In genomic region chr19:50453243-50453642, GRCh38 we compare ENCODE assay signal across 33 cellular contexts. TPM values are rescaled to one million over a fixed set of nuclear protein-coding genes. Genes with fewer than 3 reads are reported as not detected.
"Had no signal": no experiment of that assay in that cellular context is flagged by ENCODE, and none has a peak within 500 bp of the region (broad histone marks: within the 10 kb centered on the region; RNA-seq: fewer than 3 reads in every experiment).

No MANE protein-coding gene starts in this region.

- H3K9me3 ChIP-seq: ascending aorta had no signal

- H3K4me1 Mint-ChIP-seq: activated CD4-positive, alpha-beta T cell treated with anti-CD3 and anti-CD28 coated beads, Interleukin-2, amount 10 ng/mL, durations not matched to agents 24 days and 14 days; activated naive CD8-positive, alpha-beta T cell treated with anti-CD3 and anti-CD28 coated beads for 36 hours; brain; central memory CD8-positive, alpha-beta T cell had no signal

- H3K4me3 ChIP-seq: ascending aorta, cardiac muscle cell had no signal

- H3K36me3 Mint-ChIP-seq: activated CD4-positive, alpha-beta memory T cell treated with anti-CD3 and anti-CD28 coated beads for 36 hours; activated naive CD4-positive, alpha-beta T cell treated with anti-CD3 and anti-CD28 coated beads, Interleukin-2, amount 50 U/mL, for 72 hours; activated naive CD8-positive, alpha-beta T cell treated with anti-CD3 and anti-CD28 coated beads for 36 hours; brain; T-cell had no signal

- H3K27me3 Mint-ChIP-seq: activated B cell treated with CpG ODN at 0.5 μM for 24 hours had no signal

- ATAC-seq: activated CD8-positive, alpha-beta T cell treated with anti-CD3 and anti-CD28 coated beads for 36 hours; activated naive CD4-positive, alpha-beta T cell treated with anti-CD3 and anti-CD28 coated beads, Interleukin-2, amount 50 U/mL, for 72 hours; T-cell; T-helper 17 cell had no signal

- DNase-seq: activated B cell treated with CpG ODN at 0.5 μM for 24 hours; activated CD4-positive, alpha-beta memory T cell treated with anti-CD3 and anti-CD28 coated beads for 36 hours; activated CD4-positive, alpha-beta T cell treated with anti-CD3 and anti-CD28 coated beads for 4 hours; activated CD4-positive, alpha-beta T cell treated with anti-CD3 and anti-CD28 coated beads, Interleukin-2, amount 10 ng/mL, durations not matched to agents 24 days and 14 days; activated CD4-positive, alpha-beta T cell treated with anti-CD3 and anti-CD28 coated beads, Interleukin-2, amount 50 U/mL, for 1 hour; activated CD4-positive, alpha-beta T cell treated with anti-CD3 and anti-CD28 coated beads, Interleukin-2, amount 50 U/mL, for 4 hours; activated CD4-positive, CD25-positive, alpha-beta regulatory T cell treated with anti-CD3 and anti-CD28 coated beads, Interleukin-2, amount 50 U/mL, for 72 hours; activated CD8-positive, alpha-beta memory T cell treated with anti-CD3 and anti-CD28 coated beads, Interleukin-2, amount 50 U/mL, for 4 hours; activated CD8-positive, alpha-beta T cell treated with anti-CD3 and anti-CD28 coated beads for 36 hours; activated effector memory CD4-positive, alpha-beta T cell treated with Interleukin-2 at 50 U/mL for 16 hours; activated gamma-delta T cell treated with Interleukin-2 at 50 U/mL for 16 hours; activated naive CD4-positive, alpha-beta T cell; activated naive CD4-positive, alpha-beta T cell treated with anti-CD3 and anti-CD28 coated beads for 36 hours; activated naive CD4-positive, alpha-beta T cell treated with anti-CD3 and anti-CD28 coated beads, Interleukin-2, amount 50 U/mL, for 16 hours; activated naive CD8-positive, alpha-beta T cell treated with anti-CD3 and anti-CD28 coated beads for 36 hours; activated T-cell treated with anti-CD3 and anti-CD28 coated beads, Interleukin-2, amount 50 U/mL, for 24 hours; activated T-cell treated with anti-CD3 and anti-CD28 coated beads, Interleukin-2, amount 50 U/mL, for 48 hours; amygdala; anterior cingulate cortex; caudate nucleus; cerebellar nuclear complex; T-cell; T-helper 17 cell had no signal

- H3K27ac Mint-ChIP-seq: activated B cell treated with CpG ODN at 0.5 μM for 24 hours; activated CD4-positive, alpha-beta memory T cell treated with anti-CD3 and anti-CD28 coated beads for 36 hours; activated CD4-positive, alpha-beta T cell treated with anti-CD3 and anti-CD28 coated beads, Interleukin-2, amount 10 ng/mL, durations not matched to agents 24 days and 14 days; activated CD8-positive, alpha-beta T cell treated with anti-CD3 and anti-CD28 coated beads for 36 hours; activated naive CD4-positive, alpha-beta T cell treated with anti-CD3 and anti-CD28 coated beads for 36 hours; activated naive CD4-positive, alpha-beta T cell treated with anti-CD3 and anti-CD28 coated beads, Interleukin-2, amount 50 U/mL, for 72 hours; activated naive CD8-positive, alpha-beta T cell treated with anti-CD3 and anti-CD28 coated beads for 36 hours; activated T-cell treated with anti-CD3 and anti-CD28 coated beads, Interleukin-2, amount 50 U/mL, for 24 hours; activated T-helper 2 cell treated with anti-CD3 and anti-CD28 coated beads, Interferon-gamma antibody, Interleukin-2, Interleukin-4, amounts not matched to agents 10 μg/mL and 5 μg/mL and 100 μg/mL, durations not matched to agents 14 hours and 24 hours and 36 hours; brain; T-cell; T-helper 17 cell had no signal

- H3K4me3 Mint-ChIP-seq: activated B cell treated with CpG ODN at 0.5 μM for 24 hours; activated CD4-positive, alpha-beta memory T cell treated with anti-CD3 and anti-CD28 coated beads for 36 hours; activated CD4-positive, alpha-beta T cell treated with anti-CD3 and anti-CD28 coated beads, Interleukin-2, amount 10 ng/mL, durations not matched to agents 24 days and 14 days; activated CD8-positive, alpha-beta T cell treated with anti-CD3 and anti-CD28 coated beads for 36 hours; activated naive CD4-positive, alpha-beta T cell treated with anti-CD3 and anti-CD28 coated beads for 36 hours; activated naive CD8-positive, alpha-beta T cell treated with anti-CD3 and anti-CD28 coated beads for 36 hours; activated T-cell treated with anti-CD3 and anti-CD28 coated beads, Interleukin-2, amount 50 U/mL, for 24 hours; brain; central memory CD8-positive, alpha-beta T cell; T-cell; T-helper 17 cell had no signal

- H3K27me3 ChIP-seq: cardiac muscle cell had no signal

- H3K9me3 Mint-ChIP-seq: activated B cell treated with CpG ODN at 0.5 μM for 24 hours; activated CD4-positive, alpha-beta memory T cell treated with anti-CD3 and anti-CD28 coated beads for 36 hours; activated CD4-positive, alpha-beta T cell treated with anti-CD3 and anti-CD28 coated beads, Interleukin-2, amount 10 ng/mL, durations not matched to agents 24 days and 14 days; activated CD8-positive, alpha-beta T cell treated with anti-CD3 and anti-CD28 coated beads for 36 hours; activated naive CD4-positive, alpha-beta T cell treated with anti-CD3 and anti-CD28 coated beads for 36 hours; activated naive CD4-positive, alpha-beta T cell treated with anti-CD3 and anti-CD28 coated beads, Interleukin-2, amount 50 U/mL, for 72 hours; activated naive CD8-positive, alpha-beta T cell treated with anti-CD3 and anti-CD28 coated beads for 36 hours; activated T-cell treated with anti-CD3 and anti-CD28 coated beads, Interleukin-2, amount 50 U/mL, for 24 hours; activated T-helper 2 cell treated with anti-CD3 and anti-CD28 coated beads, Interferon-gamma antibody, Interleukin-2, Interleukin-4, amounts not matched to agents 10 μg/mL and 5 μg/mL and 100 μg/mL, durations not matched to agents 14 hours and 24 hours and 36 hours; central memory CD8-positive, alpha-beta T cell; T-cell had no signal

- H3K36me3 ChIP-seq: ascending aorta, cardiac muscle cell had no signal

- H3K27ac ChIP-seq: ascending aorta, cardiac muscle cell, VCaP had no signal

- FAIRE-seq: bronchial epithelial cell, TTC549 had no signal

- H3K4me1 ChIP-seq: ascending aorta had no signal

RNA-seq across cellular contexts. Expression of gene MYBPC2, which starts 20.6 kb away (rescaled TPM):
- total RNA-seq: ascending aorta, bronchial epithelial cell, chondrocyte had no signal

RNA-seq across cellular contexts. Expression of gene GARIN5A, which starts 23.4 kb away (rescaled TPM):
- total RNA-seq: ascending aorta had no signal

RNA-seq across cellular contexts. Expression of gene SPIB, which starts 34.5 kb away (rescaled TPM):
- total RNA-seq: ascending aorta, bronchial epithelial cell, chondrocyte had no signal
